Comparison of ENCODE assay signal across 15 cellular contexts in the genomic region with DNA sequence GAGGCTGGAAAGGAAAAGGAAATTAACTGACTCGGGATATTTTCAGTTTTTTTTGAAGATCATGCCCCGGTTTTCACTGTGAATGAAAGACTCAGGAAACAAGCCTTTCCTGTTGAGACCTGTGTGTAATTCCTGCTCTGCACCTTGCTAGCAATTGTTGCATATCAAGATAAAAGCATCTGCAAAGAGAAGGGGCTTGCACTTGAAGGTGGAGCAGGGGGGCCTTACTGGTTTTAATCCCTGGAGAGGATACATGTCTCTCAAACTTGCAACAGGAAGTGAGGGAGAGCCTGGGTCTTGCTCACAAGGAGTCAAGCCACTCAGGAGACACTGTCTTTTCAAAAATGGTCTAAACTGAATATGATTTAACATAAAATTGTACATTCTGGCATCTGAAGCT.
DNase-seq lines count a peak whose midpoint lies in the region; ATAC-seq and TF ChIP-seq lines count a peak whose summit lies in the region.
"Had no signal": no experiment of that assay in that cellular context is flagged by ENCODE, and none has a peak within 500 bp of the region (broad histone marks: within the 10 kb centered on the region; RNA-seq: fewer than 3 reads in every experiment).

No MANE protein-coding gene starts in this region.

- peak overlapping the region; percentile 59 for H3K27ac ChIP-seq in OCI-LY1 (ENCODE audit: low read depth, low read length, poor library complexity, severe bottlenecking)
- H3K27ac ChIP-seq: prostate gland had no signal

- intact Hi-C loops in left colon (cut with DNase I, micrococcal nuclease): loop anchor here in 1 of 2 donors (10.0 kb wide), 1 partner anchor 208 kb away; no protein-coding TSS in a partner anchor

- H3K4me1 ChIP-seq in OCI-LY1 (ENCODE audit: insufficient read depth, low read length, severe bottlenecking): peaks cover 33% of the 10 kb centered on the region
- H3K4me1 ChIP-seq: prostate gland had no signal

- H3K4me3 ChIP-seq in OCI-LY1 (ENCODE audit: low read depth, low read length, poor library complexity, severe bottlenecking): no peak overlapping the region
- H3K4me3 ChIP-seq: prostate gland had no signal

- H3F3A ChIP-seq in OCI-LY1 (ENCODE audit: insufficient read depth, low read length): no peaks in the 10 kb centered on the region

- no peaks in the 10 kb centered on the region for H3K9me3 ChIP-seq in OCI-LY1 (ENCODE audit: low read length)
- H3K9me3 ChIP-seq: prostate gland had no signal

- no peaks in the 10 kb centered on the region for H4K20me1 ChIP-seq in OCI-LY1 (ENCODE audit: insufficient read depth, low read length)

- H3K9ac ChIP-seq in OCI-LY1 (ENCODE audit: low read length): peak overlapping the region; percentile 8; the same call in 1 of the 2 replicates

- H2AFZ ChIP-seq in OCI-LY1 (ENCODE audit: low read length): peak overlapping the region; percentile 78; the same call in 1 of the 2 replicates

- H3K36me3 ChIP-seq in OCI-LY1 (ENCODE audit: insufficient read depth, low read length): no peaks in the 10 kb centered on the region
- H3K36me3 ChIP-seq: prostate gland had no signal

- H3K79me2 ChIP-seq in OCI-LY1 (ENCODE audit: insufficient read depth, low read length): no peaks in the 10 kb centered on the region

- H3K27me3 ChIP-seq in OCI-LY1 (ENCODE audit: insufficient read depth, low read length): no peaks in the 10 kb centered on the region

- no peaks in the 10 kb centered on the region for H3K9me2 ChIP-seq in OCI-LY1 (ENCODE audit: low read depth, low read length)

- DNase-seq in activated naive CD4-positive, alpha-beta T cell treated with anti-CD3 and anti-CD28 coated beads, Interleukin-2, amount 50 U/mL, for 72 hours (ENCODE audit: low spot score in 2 of 2): no peak
- DNase-seq in activated naive CD4-positive, alpha-beta T cell treated with anti-CD3 and anti-CD28 coated beads, Interleukin-2, amount 50 U/mL, for 16 hours: no peak
- DNase-seq in endothelial cell (ENCODE audit: low spot score) (peak; percentile 17), left colon (no peak), NCI-H2107 (lab: John Stamatoyannopoulos, UW) (no peak)
- DNase-seq in stimulated activated naive B cell treated with anti-CD40 and anti-IgM and Interleukin-4, amounts not matched to agents 10 μg/mL and 1 μg/mL and 100 μg/mL, for 72 hours: no peak
- DNase-seq: activated CD8-positive, alpha-beta memory T cell treated with anti-CD3 and anti-CD28 coated beads for 24 hours; C1 segment of cervical spinal cord; effector CD8-positive, alpha-beta T cell; GOT3; NCI-H524 treated with DMSO at 0.1 percent for 48 hours; SW 1271 had no signal

- H3K36me3 Mint-ChIP-seq in activated naive CD4-positive, alpha-beta T cell treated with anti-CD3 and anti-CD28 coated beads, Interleukin-2, amount 50 U/mL, for 72 hours: no peaks in the 10 kb centered on the region
- no peaks in the 10 kb centered on the region for H3K36me3 Mint-ChIP-seq in endothelial cell (ENCODE audit: low read depth, unreplicated experiment)
- H3K36me3 Mint-ChIP-seq in stimulated activated naive B cell treated with anti-CD40 and anti-IgM and Interleukin-4, amounts not matched to agents 10 μg/mL and 1 μg/mL and 100 μg/mL, for 72 hours: no peaks in the 10 kb centered on the region

- no peaks in the 10 kb centered on the region for H3K27me3 Mint-ChIP-seq in endothelial cell (ENCODE audit: unreplicated experiment)
- no peaks in the 10 kb centered on the region for H3K27me3 Mint-ChIP-seq in stimulated activated naive B cell treated with anti-CD40 and anti-IgM and Interleukin-4, amounts not matched to agents 10 μg/mL and 1 μg/mL and 100 μg/mL, for 72 hours

- peaks cover 75% of the 10 kb centered on the region for H3K4me1 Mint-ChIP-seq in endothelial cell (ENCODE audit: unreplicated experiment)
- H3K4me1 Mint-ChIP-seq in stimulated activated naive B cell treated with anti-CD40 and anti-IgM and Interleukin-4, amounts not matched to agents 10 μg/mL and 1 μg/mL and 100 μg/mL, for 72 hours: peaks cover 26 to 57% of the 10 kb centered on the region in 2 donors

- peaks cover 0 to 4% of the 10 kb centered on the region in 2 donors for H3K9me3 Mint-ChIP-seq in activated naive CD4-positive, alpha-beta T cell treated with anti-CD3 and anti-CD28 coated beads, Interleukin-2, amount 50 U/mL, for 72 hours
- H3K9me3 Mint-ChIP-seq in endothelial cell (ENCODE audit: unreplicated experiment): no peaks in the 10 kb centered on the region
- H3K9me3 Mint-ChIP-seq in stimulated activated naive B cell treated with anti-CD40 and anti-IgM and Interleukin-4, amounts not matched to agents 10 μg/mL and 1 μg/mL and 100 μg/mL, for 72 hours: no peaks in the 10 kb centered on the region

- peak in 1 of 2 donors; percentile 24 for ATAC-seq in activated naive CD4-positive, alpha-beta T cell treated with anti-CD3 and anti-CD28 coated beads, Interleukin-2, amount 50 U/mL, for 72 hours
- no peak for ATAC-seq in stimulated activated naive B cell treated with anti-CD40 and anti-IgM and Interleukin-4, amounts not matched to agents 10 μg/mL and 1 μg/mL and 100 μg/mL, for 72 hours (replicated peaks)
- ATAC-seq in left colon (no peak), GM21529 (IDR thresholded peaks at IDR 0.05; ENCODE audit: unreplicated experiment) (no peak)

- TF ChIP-seq CTCF in OCI-LY1 (IDR thresholded peaks at IDR 0.05; ENCODE audit: low read length): no peak
- TF ChIP-seq CTCF in endothelial cell (IDR thresholded peaks at IDR 0.05; ENCODE audit: unreplicated experiment): no peak

- peak overlapping the region; percentile 48 for H3K4me3 Mint-ChIP-seq in endothelial cell (ENCODE audit: unreplicated experiment)
- H3K4me3 Mint-ChIP-seq in stimulated activated naive B cell treated with anti-CD40 and anti-IgM and Interleukin-4, amounts not matched to agents 10 μg/mL and 1 μg/mL and 100 μg/mL, for 72 hours: peak overlapping the region in 1 of 2 donors; percentile 17

- peak overlapping the region; percentile 35; the same call in 1 of the 2 replicates for H3K4me2 ChIP-seq in OCI-LY1 (ENCODE audit: low read length)

- peak overlapping the region; percentile 30 to 75 for H3K27ac Mint-ChIP-seq in activated naive CD4-positive, alpha-beta T cell treated with anti-CD3 and anti-CD28 coated beads, Interleukin-2, amount 50 U/mL, for 72 hours
- peak overlapping the region; percentile 95 for H3K27ac Mint-ChIP-seq in endothelial cell (ENCODE audit: unreplicated experiment)
- peak overlapping the region; percentile 65 for H3K27ac Mint-ChIP-seq in stimulated activated naive B cell treated with anti-CD40 and anti-IgM and Interleukin-4, amounts not matched to agents 10 μg/mL and 1 μg/mL and 100 μg/mL, for 72 hours
